In genomic region chr20:48827880-48828733, GRCh38 we compare ENCODE assay signal across 8 cellular contexts. TPM values are rescaled to one million over a fixed set of nuclear protein-coding genes. Genes with fewer than 3 reads are reported as not detected.
DNase-seq lines count a peak whose midpoint lies in the region; ATAC-seq, FAIRE-seq and TF ChIP-seq lines count a peak whose summit lies in the region.

TSS of gene PREX1 (minus strand) at chr20:48827999. CDS start at chr20:48827860, 139 bp downstream.

- peak; percentile 55 for DNase-seq in NK-92 treated with Interleukin-12 subunit alpha and Interleukin-12 subunit beta, amount 100 ng/mL, for 24 hours (lab: John Stamatoyannopoulos, UW)
- no peak for DNase-seq in NK-92 (lab: John Stamatoyannopoulos, UW; ENCODE audit: unreplicated experiment)
- peak; percentile 27 for DNase-seq in NCI-H748 treated with DMSO at 0.1 percent for 48 hours (lab: John Stamatoyannopoulos, UW)
- DNase-seq in activated CD8-positive, alpha-beta memory T cell treated with anti-CD3 and anti-CD28 coated beads, Interleukin-2, amount 50 U/mL, for 4 hours, result peak; percentile 88
- DNase-seq in endothelial cell of umbilical vein (ENCODE audit: low read depth, low spot score), result peak; percentile 81
- peak; percentile 72 to 88 (median 78) for DNase-seq in mucosa of descending colon
- peak; percentile 76 to 87 for DNase-seq in stimulated activated CD8-positive, alpha-beta memory T cell treated with anti-CD3 and anti-CD28 coated beads, Interleukin-2, amount 100 ng/mL, for 48 hours (ENCODE audit: low read depth in 2 of 2)

- no peak for TF ChIP-seq CTCF in endothelial cell of umbilical vein (IDR thresholded peaks at IDR 0.05; ENCODE audit: extremely low read depth in 1 of 2, insufficient read depth in 1 of 2, low read depth in 1 of 2, low read length in 2 of 2)
- TF ChIP-seq CTCF in mucosa of descending colon (IDR thresholded peaks at IDR 0.05), result no peak

- H3K9me1 ChIP-seq in endothelial cell of umbilical vein (replicated peaks; ENCODE audit: control insufficient read depth, extremely low read depth, insufficient read depth, low read length), result no peaks in the 10 kb centered on the region

- H3K9ac ChIP-seq in endothelial cell of umbilical vein (replicated peaks; ENCODE audit: extremely low read depth, insufficient read depth, low read length), result peak within 1 kb of the TSS; percentile 91

- ATAC-seq in HG03039 (IDR thresholded peaks at IDR 0.05; ENCODE audit: unreplicated experiment) (peak; percentile 44), mucosa of descending colon (peak; percentile 87)

- no peaks in the 10 kb centered on the region for H3K9me3 ChIP-seq in endothelial cell of umbilical vein (replicated peaks; ENCODE audit: control insufficient read depth, insufficient read depth, low read length)
- no peaks in the 10 kb centered on the region for H3K9me3 ChIP-seq in mucosa of descending colon

- peak within 1 kb of the TSS; percentile 41 for H2AFZ ChIP-seq in endothelial cell of umbilical vein (ENCODE audit: low read depth, low read length)

- BruUV-seq in endothelial cell of umbilical vein (replicated peaks; lab: Mats Ljungman, UMichigan), result no TSS peak

- H3K4me1 ChIP-seq in endothelial cell of umbilical vein (ENCODE audit: control insufficient read depth, extremely low read depth, insufficient read depth, low read length) (peaks cover 46% of the 10 kb centered on the region), mucosa of descending colon (ENCODE audit: low read depth) (no peaks in the 10 kb centered on the region)

- POLR2A ChIA-PET in endothelial cell of umbilical vein (lab: Charles Lee), result interaction anchor here (0.7 to 1.4 kb wide), 2 partner anchors 10 to 17 kb away, joined by 5 to 6 read pairs; no protein-coding TSS in a partner anchor

- H3K36me3 ChIP-seq in endothelial cell of umbilical vein (ENCODE audit: control insufficient read depth in 2 of 2, extremely low read depth in 1 of 2, insufficient read depth in 2 of 2, low read length in 2 of 2) (no peaks in the 10 kb centered on the region), mucosa of descending colon (ENCODE audit: low read depth) (no peaks in the 10 kb centered on the region)

- H4K20me1 ChIP-seq in endothelial cell of umbilical vein (replicated peaks; ENCODE audit: control insufficient read depth, extremely low read depth, insufficient read depth, low read length), result no peaks in the 10 kb centered on the region

- H3K79me2 ChIP-seq in endothelial cell of umbilical vein (ENCODE audit: control insufficient read depth, insufficient read depth, low read length), result peaks cover 38% of the 10 kb centered on the region

- dilution Hi-C loops in endothelial cell of umbilical vein (cut with MboI; ENCODE audit: extremely low pct_ligation_motif_present, low sequenced_read_pairs), result no loop called here

- FAIRE-seq in endothelial cell of umbilical vein (lab: Jason Lieb, UNC), result peak; percentile 65

- H3K27ac ChIP-seq in endothelial cell of umbilical vein (ENCODE audit: insufficient read depth, low read depth, low read length), result peak within 1 kb of the TSS; percentile 67

- TF ChIP-seq POLR2A in endothelial cell of umbilical vein (IDR thresholded peaks at IDR 0.05; ENCODE audit: low read depth, low read length), result peak; percentile 83

- intact Hi-C loops in endothelial cell of umbilical vein (cut with micrococcal nuclease), result loop anchor here (1.0 to 5.0 kb wide), 4 partner anchors 13 to 171 kb away; no protein-coding TSS in a partner anchor
- intact Hi-C loops in mucosa of descending colon (cut with DNase I, micrococcal nuclease), result no loop called here

- CTCF ChIA-PET in endothelial cell of umbilical vein (lab: Charles Lee), result interaction anchor here (0.7 to 4.9 kb wide), 8 partner anchors 13 to 171 kb away, joined by 3 to 43 read pairs (median 5); no protein-coding TSS in a partner anchor

- no peaks in the 10 kb centered on the region for H3K27me3 ChIP-seq in endothelial cell of umbilical vein (ENCODE audit: control insufficient read depth in 2 of 2, insufficient read depth in 2 of 2, low read length in 2 of 2)

- peak within 1 kb of the TSS; percentile 89 for H3K4me2 ChIP-seq in endothelial cell of umbilical vein (ENCODE audit: insufficient read depth, low read length)

- H3K4me3 ChIP-seq in endothelial cell of umbilical vein (replicated peaks in 1 of 3; ENCODE audit: insufficient read depth in 1 of 3, low read depth in 1 of 3, low read length in 3 of 3), result peak within 1 kb of the TSS; percentile 85 to 92 (median 92)
- H3K4me3 ChIP-seq in mucosa of descending colon, result peak within 1 kb of the TSS; percentile 28

TF ChIP-seq in endothelial cell of umbilical vein, 7 proteins besides CTCF, POLR2A, EP300 and RAD21:
- TF ChIP-seq POLR2AphosphoS5 (IDR thresholded peaks at IDR 0.05; ENCODE audit: insufficient read depth, low read depth, low read length) (peak; percentile 87), MYC (IDR thresholded peaks at IDR 0.05; ENCODE audit: low read depth, low read length) (no peak)

RNA-seq across cellular contexts. Expression of gene PREX1, which starts in this region (rescaled TPM):
- 65.7 and 72.9 TPM in 2 replicates for total RNA-seq in endothelial cell of umbilical vein
- 51.3 and 53.6 TPM in 2 replicates for polyA plus RNA-seq in endothelial cell of umbilical vein
- polyA plus RNA-seq in endothelial cell of umbilical vein (2011; cell fraction: cytosol; rRNA removed), result 35.4 and 43.2 TPM in 2 replicates
- 86.0 and 95.1 TPM in 2 replicates for polyA plus RNA-seq in endothelial cell of umbilical vein (2011; cell fraction: nucleus; rRNA removed)
- polyA plus RNA-seq in endothelial cell of umbilical vein (2012), result 54.7 and 68.3 TPM in 2 replicates
- polyA minus RNA-seq in endothelial cell of umbilical vein, result 75.8 and 82.4 TPM in 2 replicates
- 10.0 TPM for polyA minus RNA-seq in endothelial cell of umbilical vein (2011; cell fraction: cytosol; rRNA and poly(A)+ RNA removed)
- 69.8 and 84.1 TPM in 2 replicates for polyA minus RNA-seq in endothelial cell of umbilical vein (2011; cell fraction: nucleus; rRNA and poly(A)+ RNA removed)
- total RNA-seq in mucosa of descending colon, result 10 to 100 TPM in 2 of 3 donors, 1 to 10 TPM in 1; 9.9 to 14.1 (median 13.5) TPM
